In the genomic region with DNA sequence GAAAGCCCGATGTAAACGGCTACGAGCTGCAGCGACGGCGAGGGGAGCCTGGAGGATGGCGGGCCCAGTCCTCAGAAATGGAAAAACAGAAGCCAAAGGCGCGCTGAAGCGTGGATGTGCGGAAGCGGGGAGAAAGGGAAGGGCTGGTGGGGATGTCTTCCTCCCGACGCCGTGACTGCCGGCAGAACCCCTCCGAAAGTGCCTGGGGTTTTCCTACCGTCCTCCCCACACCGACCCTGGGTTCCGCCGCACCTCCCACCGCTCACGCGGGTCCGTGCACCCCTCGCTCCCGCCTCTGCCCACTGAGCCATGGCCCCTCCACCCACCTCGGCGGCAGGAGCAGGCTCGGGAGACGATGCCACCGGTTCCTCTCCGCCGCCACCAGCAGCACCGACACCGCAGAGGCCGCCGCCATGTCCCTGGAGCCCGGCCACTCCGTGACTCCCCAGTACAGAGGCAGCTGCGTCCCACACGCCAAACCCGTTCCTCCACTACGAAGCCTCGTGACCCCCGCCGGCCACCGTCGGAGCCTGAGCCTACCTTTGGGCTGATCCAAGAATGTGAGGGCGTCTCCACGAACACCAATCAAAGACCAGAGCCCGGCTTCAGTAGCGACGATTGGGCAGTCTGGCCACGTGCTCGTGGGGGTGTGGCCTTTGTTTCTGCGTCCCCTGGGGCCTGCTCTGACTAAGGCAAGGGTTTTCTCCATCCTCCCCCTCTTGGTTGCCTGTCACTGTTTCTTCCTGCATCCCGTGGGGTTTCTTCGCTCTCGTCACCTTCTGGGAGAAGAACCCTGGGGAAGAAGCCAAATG, we compare ENCODE assay signal across 1 cellular context.
TF ChIP-seq lines count a peak whose summit lies in the region.

A gene (minus strand): TSS at position 471 of the 812 bp plus-strand sequence. CDS start 56 bp downstream, at position 415.

TF ChIP-seq in HepG2, 621 proteins besides CTCF, POLR2A, EP300 and RAD21 (continued from another document and continues in another):
- TF ChIP-seq, protein P1, sequence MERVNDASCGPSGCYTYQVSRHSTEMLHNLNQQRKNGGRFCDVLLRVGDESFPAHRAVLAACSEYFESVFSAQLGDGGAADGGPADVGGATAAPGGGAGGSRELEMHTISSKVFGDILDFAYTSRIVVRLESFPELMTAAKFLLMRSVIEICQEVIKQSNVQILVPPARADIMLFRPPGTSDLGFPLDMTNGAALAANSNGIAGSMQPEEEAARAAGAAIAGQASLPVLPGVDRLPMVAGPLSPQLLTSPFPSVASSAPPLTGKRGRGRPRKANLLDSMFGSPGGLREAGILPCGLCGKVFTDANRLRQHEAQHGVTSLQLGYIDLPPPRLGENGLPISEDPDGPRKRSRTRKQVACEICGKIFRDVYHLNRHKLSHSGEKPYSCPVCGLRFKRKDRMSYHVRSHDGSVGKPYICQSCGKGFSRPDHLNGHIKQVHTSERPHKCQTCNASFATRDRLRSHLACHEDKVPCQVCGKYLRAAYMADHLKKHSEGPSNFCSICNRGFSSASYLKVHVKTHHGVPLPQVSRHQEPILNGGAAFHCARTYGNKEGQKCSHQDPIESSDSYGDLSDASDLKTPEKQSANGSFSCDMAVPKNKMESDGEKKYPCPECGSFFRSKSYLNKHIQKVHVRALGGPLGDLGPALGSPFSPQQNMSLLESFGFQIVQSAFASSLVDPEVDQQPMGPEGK (CRISPR knock-in tag; IDR thresholded peaks at IDR 0.05), result peak; percentile 80
- TF ChIP-seq HDAC6 (IDR thresholded peaks at IDR 0.05; ENCODE audit: low read depth, low read length), result no peak
- TF ChIP-seq ZNF230 (CRISPR knock-in tag; IDR thresholded peaks at IDR 0.05), result no peak
- TF ChIP-seq CENPT (CRISPR knock-in tag; IDR thresholded peaks at IDR 0.05; ENCODE audit: low read depth), result no peak
- no peak for TF ChIP-seq CENPX (CRISPR knock-in tag; IDR thresholded peaks at IDR 0.05)
- TF ChIP-seq, protein P2, sequence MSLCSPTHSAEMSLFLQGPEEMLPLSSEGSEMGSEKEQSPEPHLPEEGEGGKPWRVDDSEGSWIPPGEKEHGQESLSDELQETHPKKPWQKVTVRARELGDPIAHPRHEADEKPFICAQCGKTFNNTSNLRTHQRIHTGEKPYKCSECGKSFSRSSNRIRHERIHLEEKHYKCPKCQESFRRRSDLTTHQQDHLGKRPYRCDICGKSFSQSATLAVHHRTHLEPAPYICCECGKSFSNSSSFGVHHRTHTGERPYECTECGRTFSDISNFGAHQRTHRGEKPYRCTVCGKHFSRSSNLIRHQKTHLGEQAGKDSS (CRISPR knock-in tag; IDR thresholded peaks at IDR 0.05; ENCODE audit: borderline replicate concordance, low read depth), result peak; percentile 85; the same call in 1 of the 2 replicates
- peak; percentile 60 for TF ChIP-seq DR1 (CRISPR knock-in tag; IDR thresholded peaks at IDR 0.05)
- TF ChIP-seq, protein P3, sequence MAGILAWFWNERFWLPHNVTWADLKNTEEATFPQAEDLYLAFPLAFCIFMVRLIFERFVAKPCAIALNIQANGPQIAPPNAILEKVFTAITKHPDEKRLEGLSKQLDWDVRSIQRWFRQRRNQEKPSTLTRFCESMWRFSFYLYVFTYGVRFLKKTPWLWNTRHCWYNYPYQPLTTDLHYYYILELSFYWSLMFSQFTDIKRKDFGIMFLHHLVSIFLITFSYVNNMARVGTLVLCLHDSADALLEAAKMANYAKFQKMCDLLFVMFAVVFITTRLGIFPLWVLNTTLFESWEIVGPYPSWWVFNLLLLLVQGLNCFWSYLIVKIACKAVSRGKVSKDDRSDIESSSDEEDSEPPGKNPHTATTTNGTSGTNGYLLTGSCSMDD (CRISPR knock-in tag; IDR thresholded peaks at IDR 0.05), result no peak
- TF ChIP-seq, protein P4, sequence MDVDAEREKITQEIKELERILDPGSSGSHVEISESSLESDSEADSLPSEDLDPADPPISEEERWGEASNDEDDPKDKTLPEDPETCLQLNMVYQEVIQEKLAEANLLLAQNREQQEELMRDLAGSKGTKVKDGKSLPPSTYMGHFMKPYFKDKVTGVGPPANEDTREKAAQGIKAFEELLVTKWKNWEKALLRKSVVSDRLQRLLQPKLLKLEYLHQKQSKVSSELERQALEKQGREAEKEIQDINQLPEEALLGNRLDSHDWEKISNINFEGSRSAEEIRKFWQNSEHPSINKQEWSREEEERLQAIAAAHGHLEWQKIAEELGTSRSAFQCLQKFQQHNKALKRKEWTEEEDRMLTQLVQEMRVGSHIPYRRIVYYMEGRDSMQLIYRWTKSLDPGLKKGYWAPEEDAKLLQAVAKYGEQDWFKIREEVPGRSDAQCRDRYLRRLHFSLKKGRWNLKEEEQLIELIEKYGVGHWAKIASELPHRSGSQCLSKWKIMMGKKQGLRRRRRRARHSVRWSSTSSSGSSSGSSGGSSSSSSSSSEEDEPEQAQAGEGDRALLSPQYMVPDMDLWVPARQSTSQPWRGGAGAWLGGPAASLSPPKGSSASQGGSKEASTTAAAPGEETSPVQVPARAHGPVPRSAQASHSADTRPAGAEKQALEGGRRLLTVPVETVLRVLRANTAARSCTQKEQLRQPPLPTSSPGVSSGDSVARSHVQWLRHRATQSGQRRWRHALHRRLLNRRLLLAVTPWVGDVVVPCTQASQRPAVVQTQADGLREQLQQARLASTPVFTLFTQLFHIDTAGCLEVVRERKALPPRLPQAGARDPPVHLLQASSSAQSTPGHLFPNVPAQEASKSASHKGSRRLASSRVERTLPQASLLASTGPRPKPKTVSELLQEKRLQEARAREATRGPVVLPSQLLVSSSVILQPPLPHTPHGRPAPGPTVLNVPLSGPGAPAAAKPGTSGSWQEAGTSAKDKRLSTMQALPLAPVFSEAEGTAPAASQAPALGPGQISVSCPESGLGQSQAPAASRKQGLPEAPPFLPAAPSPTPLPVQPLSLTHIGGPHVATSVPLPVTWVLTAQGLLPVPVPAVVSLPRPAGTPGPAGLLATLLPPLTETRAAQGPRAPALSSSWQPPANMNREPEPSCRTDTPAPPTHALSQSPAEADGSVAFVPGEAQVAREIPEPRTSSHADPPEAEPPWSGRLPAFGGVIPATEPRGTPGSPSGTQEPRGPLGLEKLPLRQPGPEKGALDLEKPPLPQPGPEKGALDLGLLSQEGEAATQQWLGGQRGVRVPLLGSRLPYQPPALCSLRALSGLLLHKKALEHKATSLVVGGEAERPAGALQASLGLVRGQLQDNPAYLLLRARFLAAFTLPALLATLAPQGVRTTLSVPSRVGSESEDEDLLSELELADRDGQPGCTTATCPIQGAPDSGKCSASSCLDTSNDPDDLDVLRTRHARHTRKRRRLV (CRISPR knock-in tag; IDR thresholded peaks at IDR 0.05), result no peak; the same call in 1 of the 2 replicates
- TF ChIP-seq, protein P5, sequence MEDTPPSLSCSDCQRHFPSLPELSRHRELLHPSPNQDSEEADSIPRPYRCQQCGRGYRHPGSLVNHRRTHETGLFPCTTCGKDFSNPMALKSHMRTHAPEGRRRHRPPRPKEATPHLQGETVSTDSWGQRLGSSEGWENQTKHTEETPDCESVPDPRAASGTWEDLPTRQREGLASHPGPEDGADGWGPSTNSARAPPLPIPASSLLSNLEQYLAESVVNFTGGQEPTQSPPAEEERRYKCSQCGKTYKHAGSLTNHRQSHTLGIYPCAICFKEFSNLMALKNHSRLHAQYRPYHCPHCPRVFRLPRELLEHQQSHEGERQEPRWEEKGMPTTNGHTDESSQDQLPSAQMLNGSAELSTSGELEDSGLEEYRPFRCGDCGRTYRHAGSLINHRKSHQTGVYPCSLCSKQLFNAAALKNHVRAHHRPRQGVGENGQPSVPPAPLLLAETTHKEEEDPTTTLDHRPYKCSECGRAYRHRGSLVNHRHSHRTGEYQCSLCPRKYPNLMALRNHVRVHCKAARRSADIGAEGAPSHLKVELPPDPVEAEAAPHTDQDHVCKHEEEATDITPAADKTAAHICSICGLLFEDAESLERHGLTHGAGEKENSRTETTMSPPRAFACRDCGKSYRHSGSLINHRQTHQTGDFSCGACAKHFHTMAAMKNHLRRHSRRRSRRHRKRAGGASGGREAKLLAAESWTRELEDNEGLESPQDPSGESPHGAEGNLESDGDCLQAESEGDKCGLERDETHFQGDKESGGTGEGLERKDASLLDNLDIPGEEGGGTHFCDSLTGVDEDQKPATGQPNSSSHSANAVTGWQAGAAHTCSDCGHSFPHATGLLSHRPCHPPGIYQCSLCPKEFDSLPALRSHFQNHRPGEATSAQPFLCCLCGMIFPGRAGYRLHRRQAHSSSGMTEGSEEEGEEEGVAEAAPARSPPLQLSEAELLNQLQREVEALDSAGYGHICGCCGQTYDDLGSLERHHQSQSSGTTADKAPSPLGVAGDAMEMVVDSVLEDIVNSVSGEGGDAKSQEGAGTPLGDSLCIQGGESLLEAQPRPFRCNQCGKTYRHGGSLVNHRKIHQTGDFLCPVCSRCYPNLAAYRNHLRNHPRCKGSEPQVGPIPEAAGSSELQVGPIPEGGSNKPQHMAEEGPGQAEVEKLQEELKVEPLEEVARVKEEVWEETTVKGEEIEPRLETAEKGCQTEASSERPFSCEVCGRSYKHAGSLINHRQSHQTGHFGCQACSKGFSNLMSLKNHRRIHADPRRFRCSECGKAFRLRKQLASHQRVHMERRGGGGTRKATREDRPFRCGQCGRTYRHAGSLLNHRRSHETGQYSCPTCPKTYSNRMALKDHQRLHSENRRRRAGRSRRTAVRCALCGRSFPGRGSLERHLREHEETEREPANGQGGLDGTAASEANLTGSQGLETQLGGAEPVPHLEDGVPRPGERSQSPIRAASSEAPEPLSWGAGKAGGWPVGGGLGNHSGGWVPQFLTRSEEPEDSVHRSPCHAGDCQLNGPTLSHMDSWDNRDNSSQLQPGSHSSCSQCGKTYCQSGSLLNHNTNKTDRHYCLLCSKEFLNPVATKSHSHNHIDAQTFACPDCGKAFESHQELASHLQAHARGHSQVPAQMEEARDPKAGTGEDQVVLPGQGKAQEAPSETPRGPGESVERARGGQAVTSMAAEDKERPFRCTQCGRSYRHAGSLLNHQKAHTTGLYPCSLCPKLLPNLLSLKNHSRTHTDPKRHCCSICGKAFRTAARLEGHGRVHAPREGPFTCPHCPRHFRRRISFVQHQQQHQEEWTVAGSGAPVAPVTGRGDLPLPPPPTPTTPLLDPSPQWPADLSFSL (CRISPR knock-in tag; IDR thresholded peaks at IDR 0.05), result no peak
- no peak for TF ChIP-seq ZBTB42 (CRISPR knock-in tag; IDR thresholded peaks at IDR 0.05)
- no peak for TF ChIP-seq ZFP41 (CRISPR knock-in tag; IDR thresholded peaks at IDR 0.05; ENCODE audit: borderline replicate concordance)
- TF ChIP-seq, protein P6, sequence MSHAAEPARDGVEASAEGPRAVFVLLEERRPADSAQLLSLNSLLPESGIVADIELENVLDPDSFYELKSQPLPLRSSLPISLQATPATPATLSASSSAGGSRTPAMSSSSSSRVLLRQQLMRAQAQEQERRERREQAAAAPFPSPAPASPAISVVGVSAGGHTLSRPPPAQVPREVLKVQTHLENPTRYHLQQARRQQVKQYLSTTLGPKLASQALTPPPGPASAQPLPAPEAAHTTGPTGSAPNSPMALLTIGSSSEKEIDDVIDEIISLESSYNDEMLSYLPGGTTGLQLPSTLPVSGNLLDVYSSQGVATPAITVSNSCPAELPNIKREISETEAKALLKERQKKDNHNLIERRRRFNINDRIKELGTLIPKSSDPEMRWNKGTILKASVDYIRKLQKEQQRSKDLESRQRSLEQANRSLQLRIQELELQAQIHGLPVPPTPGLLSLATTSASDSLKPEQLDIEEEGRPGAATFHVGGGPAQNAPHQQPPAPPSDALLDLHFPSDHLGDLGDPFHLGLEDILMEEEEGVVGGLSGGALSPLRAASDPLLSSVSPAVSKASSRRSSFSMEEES (CRISPR knock-in tag; IDR thresholded peaks at IDR 0.05), result peak; percentile 86
- TF ChIP-seq SRSF9 (IDR thresholded peaks at IDR 0.05; ENCODE audit: borderline replicate concordance, insufficient read depth, low read depth, low read length, poor library complexity, severe bottlenecking), result no peak
- no peak for TF ChIP-seq PRPF4 (IDR thresholded peaks at IDR 0.05; ENCODE audit: low read depth, low read length, poor library complexity, severe bottlenecking)
- peak; percentile 88; the same call in 1 of the 2 replicates for TF ChIP-seq ATF7-NPFF (CRISPR knock-in tag; IDR thresholded peaks at IDR 0.05; ENCODE audit: low read depth)
- no peak for TF ChIP-seq RBAK (CRISPR knock-in tag; IDR thresholded peaks at IDR 0.05)
- TF ChIP-seq, protein P7, sequence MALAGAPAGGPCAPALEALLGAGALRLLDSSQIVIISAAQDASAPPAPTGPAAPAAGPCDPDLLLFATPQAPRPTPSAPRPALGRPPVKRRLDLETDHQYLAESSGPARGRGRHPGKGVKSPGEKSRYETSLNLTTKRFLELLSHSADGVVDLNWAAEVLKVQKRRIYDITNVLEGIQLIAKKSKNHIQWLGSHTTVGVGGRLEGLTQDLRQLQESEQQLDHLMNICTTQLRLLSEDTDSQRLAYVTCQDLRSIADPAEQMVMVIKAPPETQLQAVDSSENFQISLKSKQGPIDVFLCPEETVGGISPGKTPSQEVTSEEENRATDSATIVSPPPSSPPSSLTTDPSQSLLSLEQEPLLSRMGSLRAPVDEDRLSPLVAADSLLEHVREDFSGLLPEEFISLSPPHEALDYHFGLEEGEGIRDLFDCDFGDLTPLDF (CRISPR knock-in tag; IDR thresholded peaks at IDR 0.05), result no peak
- TF ChIP-seq HMGA1 (CRISPR knock-in tag; conservative IDR thresholded peaks at IDR 0.05), result no peak
- peak; percentile 85 for TF ChIP-seq SPEN (CRISPR knock-in tag; IDR thresholded peaks at IDR 0.05; ENCODE audit: low read depth)
- TF ChIP-seq ZKSCAN5 (CRISPR knock-in tag; IDR thresholded peaks at IDR 0.05), result no peak
- no peak for TF ChIP-seq ZNF468 (CRISPR knock-in tag; IDR thresholded peaks at IDR 0.05)
- peak; percentile 81 for TF ChIP-seq RAD51 (IDR thresholded peaks at IDR 0.05; ENCODE audit: borderline replicate concordance)
- no peak for TF ChIP-seq SKI (IDR thresholded peaks at IDR 0.05; ENCODE audit: partially characterized antibody)
- TF ChIP-seq ZNF12 (CRISPR knock-in tag; IDR thresholded peaks at IDR 0.05), result peak; percentile 13; the same call in 1 of the 2 replicates
- no peak for TF ChIP-seq ZNF75D (CRISPR knock-in tag; IDR thresholded peaks at IDR 0.05; ENCODE audit: borderline replicate concordance)
- 0 out of 2 replicates have a peak, but pooled peaks have one; percentile 49 for TF ChIP-seq MZF1 (CRISPR knock-in tag; IDR thresholded peaks at IDR 0.05; ENCODE audit: borderline replicate concordance)
- TF ChIP-seq, protein P8, sequence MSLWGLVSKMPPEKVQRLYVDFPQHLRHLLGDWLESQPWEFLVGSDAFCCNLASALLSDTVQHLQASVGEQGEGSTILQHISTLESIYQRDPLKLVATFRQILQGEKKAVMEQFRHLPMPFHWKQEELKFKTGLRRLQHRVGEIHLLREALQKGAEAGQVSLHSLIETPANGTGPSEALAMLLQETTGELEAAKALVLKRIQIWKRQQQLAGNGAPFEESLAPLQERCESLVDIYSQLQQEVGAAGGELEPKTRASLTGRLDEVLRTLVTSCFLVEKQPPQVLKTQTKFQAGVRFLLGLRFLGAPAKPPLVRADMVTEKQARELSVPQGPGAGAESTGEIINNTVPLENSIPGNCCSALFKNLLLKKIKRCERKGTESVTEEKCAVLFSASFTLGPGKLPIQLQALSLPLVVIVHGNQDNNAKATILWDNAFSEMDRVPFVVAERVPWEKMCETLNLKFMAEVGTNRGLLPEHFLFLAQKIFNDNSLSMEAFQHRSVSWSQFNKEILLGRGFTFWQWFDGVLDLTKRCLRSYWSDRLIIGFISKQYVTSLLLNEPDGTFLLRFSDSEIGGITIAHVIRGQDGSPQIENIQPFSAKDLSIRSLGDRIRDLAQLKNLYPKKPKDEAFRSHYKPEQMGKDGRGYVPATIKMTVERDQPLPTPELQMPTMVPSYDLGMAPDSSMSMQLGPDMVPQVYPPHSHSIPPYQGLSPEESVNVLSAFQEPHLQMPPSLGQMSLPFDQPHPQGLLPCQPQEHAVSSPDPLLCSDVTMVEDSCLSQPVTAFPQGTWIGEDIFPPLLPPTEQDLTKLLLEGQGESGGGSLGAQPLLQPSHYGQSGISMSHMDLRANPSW (CRISPR knock-in tag; IDR thresholded peaks at IDR 0.05; ENCODE audit: borderline replicate concordance), result no peak
- peak; percentile 81 for TF ChIP-seq GABPB1 (CRISPR knock-in tag; IDR thresholded peaks at IDR 0.05)
- TF ChIP-seq, protein P9, sequence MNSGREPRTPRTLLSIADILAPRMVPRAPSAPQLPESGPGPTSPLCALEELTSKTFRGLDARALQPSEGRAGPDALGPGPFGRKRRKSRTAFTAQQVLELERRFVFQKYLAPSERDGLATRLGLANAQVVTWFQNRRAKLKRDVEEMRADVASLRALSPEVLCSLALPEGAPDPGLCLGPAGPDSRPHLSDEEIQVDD (CRISPR knock-in tag; IDR thresholded peaks at IDR 0.05; ENCODE audit: borderline replicate concordance), result no peak
